ENCODE assay signal across 3 cellular contexts in genomic region chr7:76125560-76125959, GRCh38.
"Had no signal": no experiment of that assay in that cellular context is flagged by ENCODE, and none has a peak within 500 bp of the region (broad histone marks: within the 10 kb centered on the region; RNA-seq: fewer than 3 reads in every experiment).

No MANE protein-coding gene starts in this region.

- DNase-seq: H9, HCEC 1CT had no signal

- H2AFZ ChIP-seq: GM23338 had no signal

- H3K4me3 ChIP-seq: GM23338 had no signal

- ATAC-seq: GM23338 had no signal

- H3K4me2 ChIP-seq: GM23338 had no signal
